ENCODE assay signal across 10 cellular contexts in the genomic region with DNA sequence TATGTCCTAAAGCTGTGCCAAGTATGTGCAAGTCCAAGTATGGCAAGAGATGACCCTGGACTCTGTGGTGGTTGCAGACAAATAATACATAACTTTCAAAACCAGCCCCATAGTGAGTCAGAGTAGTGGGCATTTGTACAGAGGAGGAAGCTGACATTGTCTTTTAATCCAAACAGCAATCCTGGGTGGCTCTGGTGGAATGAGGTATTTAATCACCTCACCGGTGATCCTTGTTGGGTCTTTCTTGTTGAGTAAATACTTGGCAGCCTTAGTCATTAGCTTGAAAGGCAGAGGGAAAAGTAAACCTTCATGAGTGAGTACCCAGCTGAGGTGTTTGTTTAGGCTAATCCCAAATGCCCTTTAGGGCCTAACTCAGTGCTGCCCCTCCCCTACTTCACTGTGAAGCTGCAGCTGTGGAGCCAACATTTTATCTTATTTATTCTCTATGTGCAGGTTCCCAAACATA.
DNase-seq lines count a peak whose midpoint lies in the region; ATAC-seq and TF ChIP-seq lines count a peak whose summit lies in the region.
"Had no signal": no experiment of that assay in that cellular context is flagged by ENCODE, and none has a peak within 500 bp of the region (broad histone marks: within the 10 kb centered on the region; RNA-seq: fewer than 3 reads in every experiment).

No MANE protein-coding gene starts in this region.

- no peak overlapping the region for H3K27ac ChIP-seq in brain microvascular endothelial cell
- H3K27ac ChIP-seq: psoas muscle had no signal

- ATAC-seq in GM18502 (IDR thresholded peaks at IDR 0.05; ENCODE audit: poor library complexity, unreplicated experiment) (no peak), HG03280 (IDR thresholded peaks at IDR 0.05; ENCODE audit: unreplicated experiment) (no peak)
- ATAC-seq: effector memory CD8-positive, alpha-beta T cell; psoas muscle had no signal

- H3K27me3 ChIP-seq in brain microvascular endothelial cell (replicated peaks): no peaks in the 10 kb centered on the region

- H3K4me3 ChIP-seq in brain microvascular endothelial cell (ENCODE audit: low read depth, low read length): no peak overlapping the region
- H3K4me3 ChIP-seq: psoas muscle had no signal

- H3K36me3 ChIP-seq in brain microvascular endothelial cell (replicated peaks): no peaks in the 10 kb centered on the region

- DNase-seq in EL (peak; percentile 66), NCI-H2081 (lab: John Stamatoyannopoulos, UW) (peak; percentile 65 to 85), brain microvascular endothelial cell (no peak), myocyte (ENCODE audit: low read depth) (peak; percentile 31), putamen (ENCODE audit: low spot score) (no peak), NCI-H446 (lab: John Stamatoyannopoulos, UW) (no peak)
- DNase-seq: effector memory CD8-positive, alpha-beta T cell; psoas muscle had no signal

- in situ Hi-C loops in brain microvascular endothelial cell (cut with HindIII; ENCODE audit: low pct_ligation_motif_present, low sequenced_read_pairs): no loop called here

- TF ChIP-seq CTCF in brain microvascular endothelial cell (IDR thresholded peaks at IDR 0.05; ENCODE audit: low read depth, low read length, missing control alignments): peak; percentile 14

Comparison
In these comparisons a context has a peak if more than half of its experiments do, and no peak if none do; other contexts are left out.
1. DNase-seq: peak in EL (single experiment), NCI-H2081 (2 of 2) and myocyte (single experiment); none in brain microvascular endothelial cell (single experiment), putamen (single experiment) and NCI-H446 (0 of 2).